18 cellular contexts compared by ENCODE assay signal in genomic region chr18:8703181-8703638, GRCh38. TPM values are rescaled to one million over a fixed set of nuclear protein-coding genes. Genes with fewer than 3 reads are reported as not detected.
DNase-seq lines count a peak whose midpoint lies in the region; TF ChIP-seq lines count a peak whose summit lies in the region.
"Had no signal": no experiment of that assay in that cellular context is flagged by ENCODE, and none has a peak within 500 bp of the region (broad histone marks: within the 10 kb centered on the region; RNA-seq: fewer than 3 reads in every experiment).

No MANE protein-coding gene starts in this region.

- H3K27ac ChIP-seq in CD4-positive, alpha-beta memory T cell (ENCODE audit: low read depth, low read length) = no peak overlapping the region
- H3K27ac ChIP-seq in neural progenitor cell = no peak overlapping the region

- H3K9me3 ChIP-seq in CD4-positive, alpha-beta memory T cell (ENCODE audit: control insufficient read depth in 1 of 2, low read length in 2 of 2) = no peaks in the 10 kb centered on the region
- no peaks in the 10 kb centered on the region for H3K9me3 ChIP-seq in neural progenitor cell (ENCODE audit: low read depth)
- H3K9me3 ChIP-seq: pancreas, vagina had no signal

- H4K20me1 ChIP-seq in neural progenitor cell (ENCODE audit: low read depth) = peaks cover 17% of the 10 kb centered on the region

- H3K4me2 ChIP-seq in neural progenitor cell = peak overlapping the region; percentile 86

- H3K36me3 Mint-ChIP-seq in CD4-positive, alpha-beta memory T cell = peaks cover 0 to 3% of the 10 kb centered on the region in 2 donors
- H3K36me3 Mint-ChIP-seq in dendritic cell treated with granulocyte-macrophage colony-stimulating factor and Interleukin-4, amounts not matched to agents 40 ng/mL and 50 ng/mL, for 4 days (ENCODE audit: low read depth) = peaks cover 7% of the 10 kb centered on the region
- H3K36me3 Mint-ChIP-seq in neural progenitor cell = no peaks in the 10 kb centered on the region

- H3K4me3 ChIP-seq in CD4-positive, alpha-beta memory T cell (ENCODE audit: low read length in 2 of 2) = no peak overlapping the region
- no peak overlapping the region for H3K4me3 ChIP-seq in NB4 (ENCODE audit: low read depth, low read length)
- H3K4me3 ChIP-seq in neural progenitor cell = no peak overlapping the region
- H3K4me3 ChIP-seq: smooth muscle cell, vagina had no signal

- H3K4me1 Mint-ChIP-seq in CD4-positive, alpha-beta memory T cell = peaks cover 10 to 33% (median 15%) of the 10 kb centered on the region in 4 donors
- peaks cover 64% of the 10 kb centered on the region for H3K4me1 Mint-ChIP-seq in dendritic cell treated with granulocyte-macrophage colony-stimulating factor and Interleukin-4, amounts not matched to agents 40 ng/mL and 50 ng/mL, for 4 days (ENCODE audit: low read depth)
- H3K4me1 Mint-ChIP-seq in neural progenitor cell = peaks cover 31% of the 10 kb centered on the region

- peak overlapping the region in 6 of 8 donors; percentile 46 to 87 (median 59) for H3K4me3 Mint-ChIP-seq in CD4-positive, alpha-beta memory T cell
- peak overlapping the region; percentile 43 for H3K4me3 Mint-ChIP-seq in dendritic cell treated with granulocyte-macrophage colony-stimulating factor and Interleukin-4, amounts not matched to agents 40 ng/mL and 50 ng/mL, for 4 days
- H3K4me3 Mint-ChIP-seq in neural progenitor cell = peak overlapping the region; percentile 87

- CTCF ChIA-PET in CD4-positive, alpha-beta memory T cell (lab: Charles Lee; ENCODE audit: partially characterized antibody) = interaction anchor here (1.6 kb wide), 1 partner anchor 285 kb away, joined by 4 read pairs; no protein-coding TSS in a partner anchor

- peak overlapping the region; percentile 67 for H2AFZ ChIP-seq in neural progenitor cell (replicated peaks)

- peaks cover 37% of the 10 kb centered on the region for H3F3A ChIP-seq in neural progenitor cell (ENCODE audit: low read depth)

- no peak for TF ChIP-seq POLR2A in NB4 (IDR thresholded peaks at IDR 0.05; ENCODE audit: extremely low read depth, insufficient read length)

- peak overlapping the region in 1 of 7 donors; percentile 9 for H3K27ac Mint-ChIP-seq in CD4-positive, alpha-beta memory T cell
- H3K27ac Mint-ChIP-seq in dendritic cell treated with granulocyte-macrophage colony-stimulating factor and Interleukin-4, amounts not matched to agents 40 ng/mL and 50 ng/mL, for 4 days = peak overlapping the region; percentile 91
- H3K27ac Mint-ChIP-seq in neural progenitor cell = no peak overlapping the region
- H3K27ac Mint-ChIP-seq: activated naive CD4-positive, alpha-beta T cell treated with anti-CD3 and anti-CD28 coated beads, Interleukin-2, amount 50 U/mL, for 72 hours had no signal

- TF ChIP-seq CTCF in NB4 (IDR thresholded peaks at IDR 0.05; ENCODE audit: low read depth, low read length) = no peak
- TF ChIP-seq CTCF in neural progenitor cell (IDR thresholded peaks at IDR 0.05) = no peak

- DNase-seq in CD4-positive, alpha-beta memory T cell = no peak
- peak; percentile 22 for DNase-seq in NB4 (ENCODE audit: low read depth)
- DNase-seq in neural progenitor cell (ENCODE audit: low spot score) = peak; percentile 76
- no peak for DNase-seq in islet precursor cell
- no peak for DNase-seq in dedifferentiated amniotic fluid mesenchymal stem cell (ENCODE audit: extremely low spot score)
- DNase-seq in NCI-H1092 treated with DMSO at 0.1 percent for 48 hours (lab: John Stamatoyannopoulos, UW) = no peak
- DNase-seq in NCI-H1105 (lab: John Stamatoyannopoulos, UW) = no peak
- DNase-seq: activated CD4-positive, CD25-positive, alpha-beta regulatory T cell; AML-193; central memory CD4-positive, alpha-beta T cell; EL; NCI-H1092; stimulated activated naive CD8-positive, alpha-beta T cell treated with anti-CD3 and anti-CD28 coated beads, Interleukin-15, Interleukin-2, amounts not matched to agents 100 U/mL and 50 U/mL, for 24 hours had no signal

- intact Hi-C loops in CD4-positive, alpha-beta memory T cell (cut with micrococcal nuclease) = loop anchor here (10.0 kb wide), 2 partner anchors 432 to 912 kb away; partner anchors contain the start of genes ANKRD12 and PPP4R1
- intact Hi-C loops in dendritic cell treated with granulocyte-macrophage colony-stimulating factor and Interleukin-4, amounts not matched to agents 40 ng/mL and 50 ng/mL, for 4 days (cut with micrococcal nuclease) = loop anchor here (5.0 to 10.0 kb wide), 3 partner anchors 88 to 632 kb away; partner anchors contain the start of gene TWSG1

- peaks cover 29% of the 10 kb centered on the region for H3K27me3 ChIP-seq in CD4-positive, alpha-beta memory T cell (ENCODE audit: insufficient read depth, low read length)
- no peaks in the 10 kb centered on the region for H3K27me3 ChIP-seq in neural progenitor cell
- H3K27me3 ChIP-seq: pancreas, vagina had no signal

- no peaks in the 10 kb centered on the region for H3K9me3 Mint-ChIP-seq in CD4-positive, alpha-beta memory T cell
- H3K9me3 Mint-ChIP-seq in dendritic cell treated with granulocyte-macrophage colony-stimulating factor and Interleukin-4, amounts not matched to agents 40 ng/mL and 50 ng/mL, for 4 days = no peaks in the 10 kb centered on the region
- H3K9me3 Mint-ChIP-seq in neural progenitor cell = no peaks in the 10 kb centered on the region
- H3K9me3 Mint-ChIP-seq: activated naive CD4-positive, alpha-beta T cell treated with anti-CD3 and anti-CD28 coated beads, Interleukin-2, amount 50 U/mL, for 72 hours had no signal

- peaks cover 24% of the 10 kb centered on the region for H3K79me2 ChIP-seq in neural progenitor cell (ENCODE audit: low read depth)

- H3K9ac ChIP-seq in neural progenitor cell = no peak overlapping the region

- POLR2A ChIA-PET in CD4-positive, alpha-beta memory T cell (lab: Charles Lee; ENCODE audit: partially characterized antibody) = no interaction called here

- no peaks in the 10 kb centered on the region for H3K36me3 ChIP-seq in CD4-positive, alpha-beta memory T cell (ENCODE audit: insufficient read depth, low read length)
- no peaks in the 10 kb centered on the region for H3K36me3 ChIP-seq in neural progenitor cell
- H3K36me3 ChIP-seq: pancreas, vagina had no signal

- H3K27me3 Mint-ChIP-seq in CD4-positive, alpha-beta memory T cell = peaks cover 40 to 49% of the 10 kb centered on the region in 2 donors
- H3K27me3 Mint-ChIP-seq in dendritic cell treated with granulocyte-macrophage colony-stimulating factor and Interleukin-4, amounts not matched to agents 40 ng/mL and 50 ng/mL, for 4 days = peaks cover 45% of the 10 kb centered on the region
- peaks cover 17% of the 10 kb centered on the region for H3K27me3 Mint-ChIP-seq in neural progenitor cell (ENCODE audit: insufficient read depth, low read depth)

- H3K4me1 ChIP-seq in CD4-positive, alpha-beta memory T cell (ENCODE audit: insufficient read depth, low read length) = peaks cover 26% of the 10 kb centered on the region
- H3K4me1 ChIP-seq in neural progenitor cell = peaks cover 27% of the 10 kb centered on the region

RNA-seq across cellular contexts. Expression of gene MTCL1, which starts 2.1 kb away (rescaled TPM):
- total RNA-seq in CD4-positive, alpha-beta memory T cell = under 1 TPM; 0.29 to 0.36 TPM
- polyA plus RNA-seq in CD4-positive, alpha-beta memory T cell = not detected
- 36.9 and 38.7 TPM in 2 replicates for total RNA-seq in neural progenitor cell (ENCODE audit: low replicate concordance)

Comparison
In these comparisons a context has a peak if more than half of its experiments do, and no peak if none do; other contexts are left out.
1. DNase-seq: peak in NB4 (single experiment) and neural progenitor cell (single experiment); none in CD4-positive, alpha-beta memory T cell (0 of 5), islet precursor cell (single experiment), dedifferentiated amniotic fluid mesenchymal stem cell (single experiment), NCI-H1092 treated with DMSO at 0.1 percent for 48 hours (single experiment) and NCI-H1105 (single experiment).
2. RNA of gene MTCL1, which starts 2.1 kb away (total RNA-seq): 36.9 to 38.7 TPM in neural progenitor cell; 0.29 to 0.36 TPM in CD4-positive, alpha-beta memory T cell; every median in the first group is over 10 times any median in the second.
3. Peak in every context shown above with its lines, with median percentiles within 50 percentile points of each other: H3K4me3 Mint-ChIP-seq.